ENCODE assay signal across 14 cellular contexts in the genomic region with DNA sequence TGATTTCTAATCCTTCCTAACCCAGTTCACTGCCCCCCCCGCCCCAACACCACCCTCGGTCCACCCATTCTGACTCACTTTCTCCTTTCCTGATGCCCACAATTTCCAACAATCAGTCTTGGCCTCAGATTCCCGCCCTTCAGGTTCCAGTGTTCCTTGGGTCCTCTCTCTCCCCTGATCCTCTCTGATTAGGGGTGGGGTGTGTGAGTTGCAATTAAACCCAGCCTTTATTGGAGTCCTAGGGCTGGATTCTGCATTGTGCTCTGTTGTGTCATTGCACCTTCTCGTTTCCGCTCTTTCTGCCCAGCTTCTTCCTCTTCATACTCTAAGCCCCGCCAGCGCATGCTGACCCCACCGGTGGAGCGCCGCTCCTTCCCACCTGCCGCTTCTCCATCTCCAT. TPM values are rescaled to one million over a fixed set of nuclear protein-coding genes. Genes with fewer than 3 reads are reported as not detected.
"Had no signal": no experiment of that assay in that cellular context is flagged by ENCODE, and none has a peak within 500 bp of the region (broad histone marks: within the 10 kb centered on the region; RNA-seq: fewer than 3 reads in every experiment).

No MANE protein-coding gene starts in this region.

RNA-seq across cellular contexts. Expression of gene NPIPA2, which starts 0.5 kb away (rescaled TPM):
- total RNA-seq: foreskin keratinocyte had no signal

RNA-seq across cellular contexts. Expression of gene PLA2G10, which starts 47.7 kb away (rescaled TPM):
- total RNA-seq: activated B cell treated with CpG ODN at 0.5 μM for 24 hours; activated naive CD4-positive, alpha-beta T cell treated with anti-CD3 and anti-CD28 coated beads, Interleukin-2, amount 50 U/mL, for 72 hours; activated naive CD8-positive, alpha-beta T cell treated with anti-CD3 and anti-CD28 coated beads, Interleukin-2, amount 10 ng/mL, durations not matched to agents 7 days and 5 days; activated T-cell treated with anti-CD3 and anti-CD28 coated beads, Interleukin-2, amount 50 U/mL, for 72 hours; astrocyte; bronchial epithelial cell; cardiac septum; cerebellum; epithelial cell of proximal tubule; esophagus muscularis mucosa; gastrocnemius medialis; heart left ventricle; T-helper 17 cell had no signal
- polyA plus RNA-seq: heart left ventricle had no signal
